In the genomic region with DNA sequence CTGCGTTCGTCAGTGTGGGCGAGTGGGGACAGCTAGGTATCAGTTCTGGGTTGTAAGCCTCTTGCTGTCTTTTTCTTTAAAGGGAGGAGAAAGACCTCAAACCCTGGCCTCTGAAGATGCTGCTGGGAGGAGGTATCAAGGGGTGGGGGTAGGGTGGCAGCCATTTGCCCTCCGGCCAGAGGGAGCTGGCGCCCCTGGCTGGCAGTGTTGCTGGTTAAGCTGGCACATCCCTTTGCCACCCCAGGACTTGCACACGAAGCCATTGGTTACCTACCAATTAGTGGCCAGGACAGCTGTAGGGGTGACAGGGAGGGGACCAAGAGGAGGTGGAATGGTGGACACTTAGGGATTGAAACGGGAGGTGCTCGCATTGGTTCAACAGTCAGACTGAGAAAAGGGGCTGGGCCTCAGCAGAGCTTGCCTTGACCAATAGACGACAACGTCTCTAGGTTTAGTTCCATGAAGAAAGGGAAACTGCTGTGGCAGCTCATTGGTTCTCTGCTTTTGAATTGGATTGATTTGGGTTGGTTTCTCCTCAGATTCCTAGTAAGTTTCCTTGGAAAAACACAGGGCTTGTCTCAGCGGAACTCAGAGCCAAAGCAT, we compare ENCODE assay signal across 19 cellular contexts.
DNase-seq lines count a peak whose midpoint lies in the region; ATAC-seq and TF ChIP-seq lines count a peak whose summit lies in the region.
"Had no signal": no experiment of that assay in that cellular context is flagged by ENCODE, and none has a peak within 500 bp of the region (broad histone marks: within the 10 kb centered on the region; RNA-seq: fewer than 3 reads in every experiment).

No MANE protein-coding gene starts in this region.

- H3K4me3 Mint-ChIP-seq in stimulated activated memory B cell treated with anti-CD40 and anti-IgM and Interleukin-4, amounts not matched to agents 10 μg/mL and 1 μg/mL and 100 μg/mL, for 72 hours: no peak overlapping the region
- no peak overlapping the region for H3K4me3 Mint-ChIP-seq in naive thymus-derived CD4-positive, alpha-beta T cell
- H3K4me3 Mint-ChIP-seq: CD14-positive monocyte, H9 had no signal

- H3K4me1 Mint-ChIP-seq in stimulated activated memory B cell treated with anti-CD40 and anti-IgM and Interleukin-4, amounts not matched to agents 10 μg/mL and 1 μg/mL and 100 μg/mL, for 72 hours: no peaks in the 10 kb centered on the region
- H3K4me1 Mint-ChIP-seq in naive thymus-derived CD4-positive, alpha-beta T cell: no peaks in the 10 kb centered on the region
- H3K4me1 Mint-ChIP-seq: CD14-positive monocyte had no signal

- intact Hi-C loops in IMR-90 (cut with micrococcal nuclease): no loop called here
- intact Hi-C loops in naive thymus-derived CD4-positive, alpha-beta T cell (cut with micrococcal nuclease): no loop called here

- H2BK120ac ChIP-seq in IMR-90 (ENCODE audit: low read depth, low read length) (no peak overlapping the region), mesendoderm (ENCODE audit: low read depth, low read length) (no peak overlapping the region)

- 0 out of 2 replicates have a peak overlapping the region, but pooled peaks have one; percentile 25 for H3K4ac ChIP-seq in IMR-90 (ENCODE audit: low read depth, low read length)
- H3K4ac ChIP-seq in mesendoderm (ENCODE audit: low read depth, low read length): no peak overlapping the region

- no peak overlapping the region for H2AFZ ChIP-seq in IMR-90 (replicated peaks; ENCODE audit: low read length, poor library complexity)

- H2BK5ac ChIP-seq in IMR-90 (ENCODE audit: low read depth, low read length, poor library complexity, severe bottlenecking) (no peak overlapping the region), mesendoderm (ENCODE audit: low read length) (no peak overlapping the region)

- H2BK15ac ChIP-seq in IMR-90 (ENCODE audit: low read depth, low read length) (no peak overlapping the region), mesendoderm (replicated peaks; ENCODE audit: low read depth) (no peak overlapping the region)

- in situ Hi-C loops in IMR-90 (cut with MboI; ENCODE audit: low sequenced_read_pairs): loop anchor here (25.0 kb wide), 2 partner anchors 554 to 1604 kb away; no protein-coding TSS in a partner anchor

- dilution Hi-C loops in IMR-90 (cut with HindIII; ENCODE audit: low sequenced_read_pairs, unreplicated experiment): no loop called here

- 0 out of 2 replicates have a peak overlapping the region, but pooled peaks have one; percentile 71 for H3K9ac ChIP-seq in BLaER1
- no peak overlapping the region for H3K9ac ChIP-seq in IMR-90 (ENCODE audit: low read depth, low read length)
- H3K9ac ChIP-seq in mesendoderm (ENCODE audit: low read length): no peak overlapping the region

- H3K4me2 ChIP-seq in BLaER1 (peak overlapping the region; percentile 97), IMR-90 (ENCODE audit: low read depth, low read length) (no peak overlapping the region), mesendoderm (ENCODE audit: low read length) (no peak overlapping the region)

- no peaks in the 10 kb centered on the region for H3K9me3 Mint-ChIP-seq in stimulated activated memory B cell treated with anti-CD40 and anti-IgM and Interleukin-4, amounts not matched to agents 10 μg/mL and 1 μg/mL and 100 μg/mL, for 72 hours
- no peaks in the 10 kb centered on the region for H3K9me3 Mint-ChIP-seq in naive thymus-derived CD4-positive, alpha-beta T cell
- H3K9me3 Mint-ChIP-seq: CD14-positive monocyte, H9 had no signal

- H3K4me1 ChIP-seq in BLaER1 (peaks cover 95% of the 10 kb centered on the region), IMR-90 (ENCODE audit: control insufficient read depth, insufficient read depth, low read length) (peaks cover 12% of the 10 kb centered on the region), mesendoderm (ENCODE audit: control insufficient read depth, low read depth, low read length) (peaks cover 8% of the 10 kb centered on the region)
- H3K4me1 ChIP-seq in naive thymus-derived CD4-positive, alpha-beta T cell (ENCODE audit: control insufficient read depth in 2 of 2, insufficient read depth in 2 of 2, low read length in 2 of 2): no peaks in the 10 kb centered on the region

- H2AK5ac ChIP-seq in IMR-90 (ENCODE audit: low read depth, low read length): no peak overlapping the region
- no peak overlapping the region for H2AK5ac ChIP-seq in mesendoderm (ENCODE audit: low read length)

- no peak overlapping the region; the same call in 1 of the 2 replicates for H3K23ac ChIP-seq in IMR-90 (ENCODE audit: low read depth, low read length)
- H3K23ac ChIP-seq in mesendoderm (ENCODE audit: low read length): no peak overlapping the region

- H2BK20ac ChIP-seq in IMR-90 (ENCODE audit: low read depth, low read length): no peak overlapping the region

- no peak for DNase-seq in IMR-90
- no peak for DNase-seq in mesendoderm
- no peak for DNase-seq in activated CD4-positive, CD25-positive, alpha-beta regulatory T cell treated with anti-CD3 and anti-CD28 coated beads, Interleukin-2, amount 50 U/mL, for 72 hours
- DNase-seq in stimulated activated CD4-positive, alpha-beta T cell treated with anti-CD3 and anti-CD28 coated beads, Interleukin-12 subunit alpha, Interleukin-12 subunit beta, amount 100 ng/mL, for 4 hours: no peak
- DNase-seq in naive thymus-derived CD4-positive, alpha-beta T cell: no peak
- DNase-seq: AML-193, GDM1, H9, Kasumi-1, NCI-H1092, NCI-H1436 treated with DMSO at 0.1 percent for 48 hours, NCI-H2029, NCI-H2227 treated with DMSO at 0.1 percent for 48 hours, NCI-H510A had no signal

- peak; percentile 71 for ATAC-seq in GM19035 (IDR thresholded peaks at IDR 0.05; ENCODE audit: unreplicated experiment)
- no peak for ATAC-seq in IMR-90 (ENCODE audit: low read depth)
- no peak for ATAC-seq in stimulated activated memory B cell treated with anti-CD40 and anti-IgM and Interleukin-4, amounts not matched to agents 10 μg/mL and 1 μg/mL and 100 μg/mL, for 72 hours
- ATAC-seq in naive thymus-derived CD4-positive, alpha-beta T cell: no peak
- ATAC-seq: SK-N-SH treated with all-trans-retinoic acid at 6 μM for 48 hours had no signal

- no peak overlapping the region for H4K5ac ChIP-seq in IMR-90 (ENCODE audit: low read depth, low read length)
- no peak overlapping the region for H4K5ac ChIP-seq in mesendoderm (ENCODE audit: low read length)

- H3K56ac ChIP-seq in IMR-90 (ENCODE audit: extremely low read depth, insufficient read depth, low read length) (no peak overlapping the region), mesendoderm (ENCODE audit: low read length) (peak overlapping the region; percentile 19)

- TF ChIP-seq POLR2A in IMR-90 (IDR thresholded peaks at IDR 0.05; ENCODE audit: low read depth, low read length): no peak

- H3K27ac Mint-ChIP-seq in stimulated activated memory B cell treated with anti-CD40 and anti-IgM and Interleukin-4, amounts not matched to agents 10 μg/mL and 1 μg/mL and 100 μg/mL, for 72 hours: no peak overlapping the region
- H3K27ac Mint-ChIP-seq in naive thymus-derived CD4-positive, alpha-beta T cell: no peak overlapping the region
- H3K27ac Mint-ChIP-seq: H9 had no signal

- CTCF ChIA-PET in IMR-90 (lab: Yijun Ruan, JAX): no interaction called here
- CTCF ChIA-PET in naive thymus-derived CD4-positive, alpha-beta T cell (lab: Charles Lee): interaction anchor here (1.6 kb wide), 1 partner anchor 47 kb away, joined by 4 read pairs; no protein-coding TSS in a partner anchor

- H3K36me3 Mint-ChIP-seq in stimulated activated memory B cell treated with anti-CD40 and anti-IgM and Interleukin-4, amounts not matched to agents 10 μg/mL and 1 μg/mL and 100 μg/mL, for 72 hours: no peaks in the 10 kb centered on the region
- H3K36me3 Mint-ChIP-seq in naive thymus-derived CD4-positive, alpha-beta T cell: no peaks in the 10 kb centered on the region
- H3K36me3 Mint-ChIP-seq: CD14-positive monocyte had no signal

- peak overlapping the region; percentile 81 for H3K27ac ChIP-seq in BLaER1
- no peak overlapping the region for H3K27ac ChIP-seq in IMR-90 (ENCODE audit: insufficient read depth, low read length)
- no peak overlapping the region for H3K27ac ChIP-seq in mesendoderm (ENCODE audit: low read depth, low read length)
- H3K27ac ChIP-seq in naive thymus-derived CD4-positive, alpha-beta T cell (ENCODE audit: low read depth, low read length): no peak overlapping the region

- H4K20me1 ChIP-seq in BLaER1 (no peaks in the 10 kb centered on the region), IMR-90 (ENCODE audit: insufficient read depth, low read length) (no peaks in the 10 kb centered on the region)

- H3K9me3 ChIP-seq in BLaER1 (no peaks in the 10 kb centered on the region), IMR-90 (ENCODE audit: control insufficient read depth, insufficient read depth, low read length) (no peaks in the 10 kb centered on the region)
- H3K9me3 ChIP-seq in naive thymus-derived CD4-positive, alpha-beta T cell (ENCODE audit: control insufficient read depth in 2 of 3, low read length in 3 of 3): no peaks in the 10 kb centered on the region

- H3K9me1 ChIP-seq in IMR-90 (ENCODE audit: insufficient read depth, low read length): peaks cover 23% of the 10 kb centered on the region

- 92% methylated on average over 3 of the region's 11 CpGs; no CpG with 5 or more reads in 1 of the 2 experiments for WGBS in IMR-90 (ENCODE audit: extremely low coverage in 2 of 2, insufficient read length in 1 of 2), 2 experiments
- WGBS in mesendoderm (ENCODE audit: extremely low coverage, insufficient coverage, low lambda C conversion rate): no CpG with 5 or more reads among the region's 11 CpGs

- H3K18ac ChIP-seq in IMR-90 (ENCODE audit: low read depth, low read length) (no peak overlapping the region), mesendoderm (ENCODE audit: low read length) (no peak overlapping the region)

- no peak overlapping the region for H3K14ac ChIP-seq in IMR-90 (replicated peaks; ENCODE audit: low read depth, low read length)

- H4K8ac ChIP-seq in IMR-90 (ENCODE audit: low read depth in 2 of 2, low read length in 2 of 2): no peak overlapping the region
- no peak overlapping the region for H4K8ac ChIP-seq in mesendoderm (ENCODE audit: low read depth, low read length)

- no TSS peak for BruUV-seq in IMR-90 (replicated peaks; lab: Mats Ljungman, UMichigan)

- no peak for TF ChIP-seq RAD21 in IMR-90 (IDR thresholded peaks at IDR 0.05; ENCODE audit: low read length)

- H3K27me3 ChIP-seq in BLaER1 (no peaks in the 10 kb centered on the region), IMR-90 (ENCODE audit: control insufficient read depth, insufficient read depth, low read length) (no peaks in the 10 kb centered on the region), mesendoderm (ENCODE audit: insufficient read depth, low read length, poor library complexity) (no peaks in the 10 kb centered on the region)
- H3K27me3 ChIP-seq in naive thymus-derived CD4-positive, alpha-beta T cell (ENCODE audit: control insufficient read depth in 2 of 2, insufficient read depth in 2 of 2, low read length in 2 of 2): no peaks in the 10 kb centered on the region

- H3K4me3 ChIP-seq in BLaER1 (no peak overlapping the region), IMR-90 (ENCODE audit: insufficient read depth, low read depth, low read length) (no peak overlapping the region), mesendoderm (ENCODE audit: low read length) (no peak overlapping the region)
- no peak overlapping the region for H3K4me3 ChIP-seq in naive thymus-derived CD4-positive, alpha-beta T cell (ENCODE audit: low read length)

- no peak overlapping the region for H4K91ac ChIP-seq in IMR-90 (ENCODE audit: insufficient read depth, low read depth, low read length)

- POLR2A ChIA-PET in IMR-90 (lab: Charles Lee; ENCODE audit: unreplicated experiment): interaction anchor here (1.0 kb wide), 1 partner anchor 114 kb away, joined by 3 read pairs; no protein-coding TSS in a partner anchor
- POLR2A ChIA-PET in naive thymus-derived CD4-positive, alpha-beta T cell (lab: Charles Lee): no interaction called here

- H3K27me3 Mint-ChIP-seq in stimulated activated memory B cell treated with anti-CD40 and anti-IgM and Interleukin-4, amounts not matched to agents 10 μg/mL and 1 μg/mL and 100 μg/mL, for 72 hours: peaks cover 20% of the 10 kb centered on the region
- no peaks in the 10 kb centered on the region for H3K27me3 Mint-ChIP-seq in naive thymus-derived CD4-positive, alpha-beta T cell

- peak overlapping the region; percentile 11 for H2AK9ac ChIP-seq in IMR-90 (replicated peaks; ENCODE audit: low read depth, low read length, poor library complexity)

- H3K79me2 ChIP-seq in mesendoderm (ENCODE audit: control insufficient read depth, insufficient read depth, low read length): no peaks in the 10 kb centered on the region

- H3K79me1 ChIP-seq in IMR-90 (ENCODE audit: low read depth in 1 of 2, low read length in 2 of 2): no peaks in the 10 kb centered on the region
- H3K79me1 ChIP-seq in mesendoderm (ENCODE audit: low read length): no peaks in the 10 kb centered on the region

- H3K36me3 ChIP-seq in BLaER1: no peaks in the 10 kb centered on the region
- H3K36me3 ChIP-seq in IMR-90 (ENCODE audit: control insufficient read depth, insufficient read depth, low read length): no peaks in the 10 kb centered on the region
- no peaks in the 10 kb centered on the region for H3K36me3 ChIP-seq in mesendoderm (ENCODE audit: control insufficient read depth, insufficient read depth, low read length)
- H3K36me3 ChIP-seq in naive thymus-derived CD4-positive, alpha-beta T cell (ENCODE audit: control insufficient read depth in 2 of 3, insufficient read depth in 3 of 3, low read length in 3 of 3): no peaks in the 10 kb centered on the region

- TF ChIP-seq CTCF in IMR-90 (conservative IDR thresholded peaks at IDR 0.05; ENCODE audit: low read depth, low read length): no peak
